ENCODE assay signal across 1 cellular context in genomic region chr3:130012108-130012507, GRCh38.
TF ChIP-seq lines count a peak whose summit lies in the region.

No MANE protein-coding gene starts in this region.

TF ChIP-seq in HCT116, 20 proteins besides CTCF, POLR2A, EP300 and RAD21 (continued from another document):
- 0 out of 2 replicates have a peak, but pooled peaks have one; percentile 22 for TF ChIP-seq CBX3 (IDR thresholded peaks at IDR 0.05; ENCODE audit: low read depth)
- TF ChIP-seq, protein P1, sequence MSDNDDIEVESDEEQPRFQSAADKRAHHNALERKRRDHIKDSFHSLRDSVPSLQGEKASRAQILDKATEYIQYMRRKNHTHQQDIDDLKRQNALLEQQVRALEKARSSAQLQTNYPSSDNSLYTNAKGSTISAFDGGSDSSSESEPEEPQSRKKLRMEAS (IDR thresholded peaks at IDR 0.05), result peak; percentile 52
